8 cellular contexts compared by ENCODE assay signal in genomic region chr6:166106076-166106686, GRCh38.
DNase-seq lines count a peak whose midpoint lies in the region; ATAC-seq and TF ChIP-seq lines count a peak whose summit lies in the region.

No MANE protein-coding gene starts in this region.

- H2AFZ ChIP-seq in GM23248, result no peak overlapping the region

- DNase-seq in ELF-1 (ENCODE audit: low read depth, low spot score), result peak; percentile 71
- DNase-seq in GM23248, result peak; percentile 75
- DNase-seq in M059J (ENCODE audit: low read depth), result peak; percentile 38
- DNase-seq in SJSA1 (ENCODE audit: low read depth in 1 of 2, low spot score in 2 of 2), result peak; percentile 48 to 72
- peak; percentile 60 for DNase-seq in activated naive CD8-positive, alpha-beta T cell treated with anti-CD3 and anti-CD28 coated beads for 36 hours
- DNase-seq in heart right ventricle, result peak; percentile 60 to 63
- DNase-seq in retina, result peak; percentile 80

- H3K4me3 Mint-ChIP-seq in activated naive CD8-positive, alpha-beta T cell treated with anti-CD3 and anti-CD28 coated beads for 36 hours, result no peak overlapping the region

- no peaks in the 10 kb centered on the region for H3K9me3 ChIP-seq in GM23248 (ENCODE audit: low read depth)
- H3K9me3 ChIP-seq in SJSA1 (replicated peaks), result no peaks in the 10 kb centered on the region
- H3K9me3 ChIP-seq in heart right ventricle, result peaks cover 0 to 16% (median 10%) of the 10 kb centered on the region in 11 donors

- 1 to 2% methylated on average over 11 of the region's 11 CpGs for WGBS in GM23248 (ENCODE audit: low coverage in 1 of 2, low lambda C conversion rate in 2 of 2, missing lambda C conversion rate in 2 of 2), 2 experiments
- WGBS in heart right ventricle, 2 donors, result 1% methylated on average over 11 of the region's 11 CpGs

- in situ Hi-C loops in GM23248 (cut with MboI), result loop anchor here (25.0 kb wide), 1 partner anchor 669 kb away; no protein-coding TSS in a partner anchor

- no peaks in the 10 kb centered on the region for H3F3A ChIP-seq in GM23248 (ENCODE audit: insufficient read depth)

- H3K27me3 ChIP-seq in GM23248 (replicated peaks; ENCODE audit: insufficient read depth) (peaks cover 36% of the 10 kb centered on the region), SJSA1 (replicated peaks) (peaks cover 5% of the 10 kb centered on the region; the same call in 1 of the 2 replicates), heart right ventricle (peaks cover 0 to 30% (median 19%) of the 10 kb centered on the region in 7 donors)

- H4K20me1 ChIP-seq in GM23248 (ENCODE audit: insufficient read depth), result no peaks in the 10 kb centered on the region

- no peaks in the 10 kb centered on the region for H3K36me3 Mint-ChIP-seq in activated naive CD8-positive, alpha-beta T cell treated with anti-CD3 and anti-CD28 coated beads for 36 hours

- H3K4me2 ChIP-seq in GM23248 (ENCODE audit: unreplicated experiment), result no peak overlapping the region

- no peak overlapping the region for H3K27ac Mint-ChIP-seq in activated naive CD8-positive, alpha-beta T cell treated with anti-CD3 and anti-CD28 coated beads for 36 hours

- H3K9me3 Mint-ChIP-seq in activated naive CD8-positive, alpha-beta T cell treated with anti-CD3 and anti-CD28 coated beads for 36 hours, result peaks cover 7% of the 10 kb centered on the region

- peak; percentile 67 to 88 (median 85) for TF ChIP-seq CTCF in heart right ventricle (IDR thresholded peaks at IDR 0.05)

- H3K36me3 ChIP-seq in GM23248 (ENCODE audit: low read depth) (no peaks in the 10 kb centered on the region), SJSA1 (no peaks in the 10 kb centered on the region), heart right ventricle (no peaks in the 10 kb centered on the region)

- H3K4me1 Mint-ChIP-seq in activated naive CD8-positive, alpha-beta T cell treated with anti-CD3 and anti-CD28 coated beads for 36 hours, result peaks cover 2% of the 10 kb centered on the region

- H3K9me2 ChIP-seq in GM23248 (ENCODE audit: insufficient read depth), result no peaks in the 10 kb centered on the region

- H3K79me2 ChIP-seq in GM23248 (ENCODE audit: insufficient read depth), result no peaks in the 10 kb centered on the region

- peaks cover 29% of the 10 kb centered on the region for H3K27me3 Mint-ChIP-seq in activated naive CD8-positive, alpha-beta T cell treated with anti-CD3 and anti-CD28 coated beads for 36 hours

- intact Hi-C loops in heart right ventricle (cut with DNase I), result loop anchor here in 3 of 10 donors (2.0 to 5.0 kb wide), 2 partner anchors 219 to 221 kb away; no protein-coding TSS in a partner anchor

- no peaks in the 10 kb centered on the region for H3K4me1 ChIP-seq in GM23248 (ENCODE audit: insufficient read depth)
- no peaks in the 10 kb centered on the region for H3K4me1 ChIP-seq in SJSA1 (replicated peaks)
- peaks cover 0 to 2% (median 0%) of the 10 kb centered on the region in 9 donors for H3K4me1 ChIP-seq in heart right ventricle

- no peak overlapping the region for H3K9ac ChIP-seq in GM23248

- H3K27ac ChIP-seq in GM23248, result no peak overlapping the region
- H3K27ac ChIP-seq in SJSA1, result no peak overlapping the region
- H3K27ac ChIP-seq in heart right ventricle, result no peak overlapping the region

- no peak overlapping the region for H3K4me3 ChIP-seq in GM23248
- H3K4me3 ChIP-seq in SJSA1, result no peak overlapping the region
- H3K4me3 ChIP-seq in heart right ventricle, result no peak overlapping the region

- peak; percentile 52 to 77 (median 70) for ATAC-seq in heart right ventricle
- ATAC-seq in GM19452 (IDR thresholded peaks at IDR 0.05; ENCODE audit: unreplicated experiment), result no peak
